Comparison of ENCODE assay signal across 8 cellular contexts in genomic region chr17:76191891-76192290, GRCh38. TPM values are rescaled to one million over a fixed set of nuclear protein-coding genes. Genes with fewer than 3 reads are reported as not detected.
DNase-seq lines count a peak whose midpoint lies in the region; ATAC-seq lines count a peak whose summit lies in the region.

No MANE protein-coding gene starts in this region.

- peak; percentile 47 for ATAC-seq in HG03108 (IDR thresholded peaks at IDR 0.05; ENCODE audit: unreplicated experiment)
- ATAC-seq in activated T-cell treated with anti-CD3 and anti-CD28 coated beads, Interleukin-2, amount 50 U/mL, for 4 hours: peak; percentile 92
- peak; percentile 90 for ATAC-seq in stimulated activated naive CD8-positive, alpha-beta T cell treated with anti-CD3 and anti-CD28 coated beads, Interleukin-15, Interleukin-2, amounts not matched to agents 100 U/mL and 50 U/mL, for 24 hours

- peaks cover 82% of the 10 kb centered on the region for H3K4me1 Mint-ChIP-seq in activated T-cell treated with anti-CD3 and anti-CD28 coated beads, Interleukin-2, amount 50 U/mL, for 4 hours (ENCODE audit: low read depth)

- DNase-seq in activated gamma-delta T cell treated with Interleukin-2 at 50 U/mL for 16 hours (peak; percentile 35), activated gamma-delta T cell (lab: John Stamatoyannopoulos, UW) (no peak), NCI-H1092 (lab: John Stamatoyannopoulos, UW) (no peak), NCI-H2227 (lab: John Stamatoyannopoulos, UW; ENCODE audit: unreplicated experiment) (no peak), HCEC 1CT (no peak)
- DNase-seq in activated T-cell treated with anti-CD3 and anti-CD28 coated beads, Interleukin-2, amount 50 U/mL, for 4 hours: no peak
- DNase-seq in stimulated activated naive CD8-positive, alpha-beta T cell treated with anti-CD3 and anti-CD28 coated beads, Interleukin-15, Interleukin-2, amounts not matched to agents 100 U/mL and 50 U/mL, for 24 hours: no peak

- H3K4me3 Mint-ChIP-seq in activated T-cell treated with anti-CD3 and anti-CD28 coated beads, Interleukin-2, amount 50 U/mL, for 4 hours: peak overlapping the region; percentile 61

- no peaks in the 10 kb centered on the region for H3K9me3 Mint-ChIP-seq in activated T-cell treated with anti-CD3 and anti-CD28 coated beads, Interleukin-2, amount 50 U/mL, for 4 hours

- H3K36me3 Mint-ChIP-seq in activated T-cell treated with anti-CD3 and anti-CD28 coated beads, Interleukin-2, amount 50 U/mL, for 4 hours (ENCODE audit: insufficient read depth): peaks cover 6% of the 10 kb centered on the region

- H3K27me3 Mint-ChIP-seq in activated T-cell treated with anti-CD3 and anti-CD28 coated beads, Interleukin-2, amount 50 U/mL, for 4 hours (ENCODE audit: low read depth): no peaks in the 10 kb centered on the region

RNA-seq across cellular contexts. Expression of gene RNF157, which starts 48.4 kb away (rescaled TPM):
- total RNA-seq in activated T-cell treated with anti-CD3 and anti-CD28 coated beads, Interleukin-2, amount 50 U/mL, for 4 hours: 10 to 100 TPM; 13.3 to 16.7 (median 14.9) TPM

RNA-seq across cellular contexts. Expression of gene FOXJ1, which starts 50.8 kb away (rescaled TPM):
- total RNA-seq in activated T-cell treated with anti-CD3 and anti-CD28 coated beads, Interleukin-2, amount 50 U/mL, for 4 hours: 1 to 10 TPM in 2 of 3 donors, under 1 TPM in 1; 0.71 to 2.8 (median 1.8) TPM
